Comparison of ENCODE assay signal across 17 cellular contexts in genomic region chr21:31599563-31599962, GRCh38. TPM values are rescaled to one million over a fixed set of nuclear protein-coding genes. Genes with fewer than 3 reads are reported as not detected.
DNase-seq lines count a peak whose midpoint lies in the region; ATAC-seq and TF ChIP-seq lines count a peak whose summit lies in the region.
"Had no signal": no experiment of that assay in that cellular context is flagged by ENCODE, and none has a peak within 500 bp of the region (broad histone marks: within the 10 kb centered on the region; RNA-seq: fewer than 3 reads in every experiment).

No MANE protein-coding gene starts in this region.

- intact Hi-C loops in esophagus squamous epithelium (cut with DNase I), result no loop called here

- no peaks in the 10 kb centered on the region for H3K4me1 Mint-ChIP-seq in stimulated activated memory B cell treated with anti-CD40 and anti-IgM and Interleukin-4, amounts not matched to agents 10 μg/mL and 1 μg/mL and 100 μg/mL, for 72 hours
- H3K4me1 Mint-ChIP-seq: IgD-negative memory B cell had no signal

- no peak overlapping the region for H3K27ac Mint-ChIP-seq in stimulated activated memory B cell treated with anti-CD40 and anti-IgM and Interleukin-4, amounts not matched to agents 10 μg/mL and 1 μg/mL and 100 μg/mL, for 72 hours
- H3K27ac Mint-ChIP-seq: CD4-positive, alpha-beta T cell; IgD-negative memory B cell had no signal

- H3K27ac ChIP-seq in esophagus squamous epithelium, result no peak overlapping the region
- no peak overlapping the region for H3K27ac ChIP-seq in foreskin keratinocyte
- H3K27ac ChIP-seq: 22Rv1, A549, C4-2B, GM23248 had no signal

- H3K4me3 Mint-ChIP-seq in stimulated activated memory B cell treated with anti-CD40 and anti-IgM and Interleukin-4, amounts not matched to agents 10 μg/mL and 1 μg/mL and 100 μg/mL, for 72 hours, result no peak overlapping the region
- H3K4me3 Mint-ChIP-seq: CD4-positive, alpha-beta T cell; IgD-negative memory B cell had no signal

- no peaks in the 10 kb centered on the region for H3K9me3 ChIP-seq in esophagus squamous epithelium
- H3K9me3 ChIP-seq: A549, Caco-2, HAP-1 had no signal

- no peaks in the 10 kb centered on the region for H3K9me3 Mint-ChIP-seq in stimulated activated memory B cell treated with anti-CD40 and anti-IgM and Interleukin-4, amounts not matched to agents 10 μg/mL and 1 μg/mL and 100 μg/mL, for 72 hours
- H3K9me3 Mint-ChIP-seq: CD4-positive, alpha-beta T cell had no signal

- H3K27me3 ChIP-seq in esophagus squamous epithelium, result no peaks in the 10 kb centered on the region
- H3K27me3 ChIP-seq in foreskin keratinocyte, result no peaks in the 10 kb centered on the region

- TF ChIP-seq CTCF in esophagus squamous epithelium (IDR thresholded peaks at IDR 0.05) (no peak), foreskin keratinocyte (conservative IDR thresholded peaks at IDR 0.05) (no peak)

- no peaks in the 10 kb centered on the region for H3K36me3 ChIP-seq in esophagus squamous epithelium
- H3K36me3 ChIP-seq: HAP-1 had no signal

- H3K4me3 ChIP-seq in esophagus squamous epithelium, result no peak overlapping the region
- H3K4me3 ChIP-seq: A549, GM23248, HAP-1 had no signal

- peak; percentile 14 for DNase-seq in DMS 273 (lab: John Stamatoyannopoulos, UW; ENCODE audit: unreplicated experiment)
- DNase-seq in DMS 273 treated with DMSO at 0.1 percent for 48 hours (lab: John Stamatoyannopoulos, UW), result no peak
- DNase-seq in NCI-H774 (lab: John Stamatoyannopoulos, UW), result peak; percentile 38
- peak; percentile 56 for DNase-seq in cerebellum (ENCODE audit: low spot score)
- DNase-seq in esophagus squamous epithelium (lab: John Stamatoyannopoulos, UW), result no peak
- DNase-seq in foreskin keratinocyte, result no peak
- DNase-seq: AML-193; Caco-2; CD4-positive, alpha-beta T cell; DMS79 treated with DMSO at 0.1 percent for 48 hours; GM23248 had no signal

- H3K36me3 Mint-ChIP-seq in stimulated activated memory B cell treated with anti-CD40 and anti-IgM and Interleukin-4, amounts not matched to agents 10 μg/mL and 1 μg/mL and 100 μg/mL, for 72 hours, result no peaks in the 10 kb centered on the region
- H3K36me3 Mint-ChIP-seq: IgD-negative memory B cell had no signal

- H3K4me1 ChIP-seq in esophagus squamous epithelium (peaks cover 0 to 3% (median 0%) of the 10 kb centered on the region in 3 donors), foreskin keratinocyte (no peaks in the 10 kb centered on the region)
- H3K4me1 ChIP-seq: A549, Caco-2, HAP-1 had no signal

- H3K27me3 Mint-ChIP-seq in stimulated activated memory B cell treated with anti-CD40 and anti-IgM and Interleukin-4, amounts not matched to agents 10 μg/mL and 1 μg/mL and 100 μg/mL, for 72 hours, result no peaks in the 10 kb centered on the region
- H3K27me3 Mint-ChIP-seq: CD4-positive, alpha-beta T cell had no signal

- TF ChIP-seq POLR2A in esophagus squamous epithelium (IDR thresholded peaks at IDR 0.05), result no peak

- 82 to 93% methylated on average over 5 of the region's 5 CpGs for WGBS in esophagus squamous epithelium, 2 donors

- ATAC-seq in stimulated activated memory B cell treated with anti-CD40 and anti-IgM and Interleukin-4, amounts not matched to agents 10 μg/mL and 1 μg/mL and 100 μg/mL, for 72 hours, result no peak
- no peak for ATAC-seq in foreskin keratinocyte
- ATAC-seq: A549 had no signal

RNA-seq across cellular contexts. Expression of gene SOD1, which starts 59.9 kb away (rescaled TPM):
- total RNA-seq in cerebellum (67.1 TPM), esophagus squamous epithelium (100 to 1,000 TPM; 160 to 328 (median 221) TPM), foreskin keratinocyte (258 and 277 TPM in 2 replicates)
- polyA plus RNA-seq in foreskin keratinocyte, result 341 and 359 TPM in 2 replicates

Comparison
In these comparisons a context has a peak if more than half of its experiments do, and no peak if none do; other contexts are left out.
1. DNase-seq: peak in DMS 273 (single experiment), NCI-H774 (single experiment) and cerebellum (single experiment); none in DMS 273 treated with DMSO at 0.1 percent for 48 hours (single experiment), esophagus squamous epithelium (single experiment) and foreskin keratinocyte (0 of 2).